In genomic region chr6:108365488-108365887, GRCh38 we compare ENCODE assay signal across 1 cellular context.
TF ChIP-seq lines count a peak whose summit lies in the region.

No MANE protein-coding gene starts in this region.

TF ChIP-seq in K562, 482 proteins besides CTCF, POLR2A, EP300 and RAD21 (continued from another document):
- TF ChIP-seq KDM4B (IDR thresholded peaks at IDR 0.05; ENCODE audit: borderline replicate concordance in 2 of 2, low read depth in 1 of 2): no peak
- TF ChIP-seq HMBOX1 (IDR thresholded peaks at IDR 0.05): no peak
- TF ChIP-seq SIN3A (IDR thresholded peaks at IDR 0.05; ENCODE audit: borderline replicate concordance in 2 of 2, control insufficient read depth in 1 of 2, low read depth in 2 of 2, low read length in 2 of 2): no peak
- peak; percentile 69 for TF ChIP-seq CEBPG (CRISPR knock-in tag; IDR thresholded peaks at IDR 0.05)
- peak; percentile 84 to 88 for TF ChIP-seq CEBPG (tag; conservative IDR thresholded peaks at IDR 0.05 in 1 of 2, IDR thresholded peaks at IDR 0.05 in 1 of 2)
- no peak for TF ChIP-seq PHF21A (IDR thresholded peaks at IDR 0.05; ENCODE audit: borderline replicate concordance, low read depth)
- 0 out of 2 replicates have a peak, but pooled peaks have one; percentile 40 for TF ChIP-seq ZNF384 (IDR thresholded peaks at IDR 0.05; ENCODE audit: low read depth, low read length)
- no peak for TF ChIP-seq CHD1 (IDR thresholded peaks at IDR 0.05; ENCODE audit: low read length)
- TF ChIP-seq ZNF77 (CRISPR knock-in tag; IDR thresholded peaks at IDR 0.05): no peak
- TF ChIP-seq IRF9 (tag; IDR thresholded peaks at IDR 0.05): 0 out of 2 replicates have a peak, but pooled peaks have one; percentile 18
